ENCODE assay signal across 9 cellular contexts in the genomic region with DNA sequence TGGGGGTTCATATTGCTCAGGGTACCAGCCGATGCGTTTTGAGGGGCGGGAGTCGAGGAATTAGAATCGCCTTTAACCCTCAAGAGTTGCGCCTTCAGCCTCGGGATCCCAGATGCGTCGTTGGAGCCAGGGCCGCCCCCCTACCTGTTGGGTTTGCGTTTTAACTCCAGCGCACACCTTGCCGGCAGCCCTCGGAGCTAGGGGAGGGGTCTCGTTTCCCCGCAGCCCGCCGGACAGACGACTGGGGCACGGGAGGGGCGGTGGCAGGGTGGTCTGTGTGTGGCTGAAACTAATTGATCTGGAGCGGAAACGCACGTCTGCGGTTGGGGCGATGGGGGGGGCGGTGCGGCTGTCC. TPM values are rescaled to one million over a fixed set of nuclear protein-coding genes. Genes with fewer than 3 reads are reported as not detected.
A peak's percentile ranks its signal among the peaks of the same experiment; 100 is the strongest.
DNase-seq lines count a peak whose midpoint lies in the region; ATAC-seq, FAIRE-seq and TF ChIP-seq lines count a peak whose summit lies in the region.
"Had no signal": no experiment of that assay in that cellular context is flagged by ENCODE, and none has a peak within 500 bp of the region (broad histone marks: within the 10 kb centered on the region; RNA-seq: fewer than 3 reads in every experiment).

No MANE protein-coding gene starts in this region.

- H3K27ac ChIP-seq in vagina: no peak overlapping the region

- H3K36me3 Mint-ChIP-seq in natural killer cell: no peaks in the 10 kb centered on the region
- no peaks in the 10 kb centered on the region for H3K36me3 Mint-ChIP-seq in natural killer cell treated with Interleukin-12 subunit alpha and Interleukin-12 subunit beta and Interleukin-15 and Interleukin-18, amount 100 ng/mL, for 72 hours
- no peaks in the 10 kb centered on the region for H3K36me3 Mint-ChIP-seq in dendritic cell treated with granulocyte-macrophage colony-stimulating factor and Interleukin-4, amounts not matched to agents 40 ng/mL and 50 ng/mL, for 4 days (ENCODE audit: low read depth)
- H3K36me3 Mint-ChIP-seq in mesothelial cell of epicardium: no peaks in the 10 kb centered on the region

- no peak for ATAC-seq in natural killer cell
- no peak for ATAC-seq in natural killer cell treated with Interleukin-12 subunit alpha and Interleukin-12 subunit beta and Interleukin-15 and Interleukin-18, amount 100 ng/mL, for 72 hours
- no peak for ATAC-seq in HG03045 (IDR thresholded peaks at IDR 0.05; ENCODE audit: unreplicated experiment)

- H3K9me3 ChIP-seq in vagina: no peaks in the 10 kb centered on the region

- no peak for FAIRE-seq in GM19239 (lab: Jason Lieb, UNC)
- FAIRE-seq: D721Med had no signal

- H3K4me1 ChIP-seq in vagina: peaks cover 58% of the 10 kb centered on the region

- intact Hi-C loops in natural killer cell (cut with micrococcal nuclease): no loop called here
- intact Hi-C loops in dendritic cell treated with granulocyte-macrophage colony-stimulating factor and Interleukin-4, amounts not matched to agents 40 ng/mL and 50 ng/mL, for 4 days (cut with micrococcal nuclease): loop anchor here (10.0 kb wide), 2 partner anchors 103 to 193 kb away; no protein-coding TSS in a partner anchor
- intact Hi-C loops in vagina (cut with DNase I): no loop called here

- H3K27me3 ChIP-seq in vagina: no peaks in the 10 kb centered on the region

- H3K27ac Mint-ChIP-seq in natural killer cell (no peak overlapping the region), mesothelial cell of epicardium (peak overlapping the region; percentile 78)
- H3K27ac Mint-ChIP-seq in natural killer cell treated with Interleukin-12 subunit alpha and Interleukin-12 subunit beta and Interleukin-15 and Interleukin-18, amount 100 ng/mL, for 72 hours: no peak overlapping the region
- no peak overlapping the region for H3K27ac Mint-ChIP-seq in dendritic cell treated with granulocyte-macrophage colony-stimulating factor and Interleukin-4, amounts not matched to agents 40 ng/mL and 50 ng/mL, for 4 days

- DNase-seq in natural killer cell (no peak), mesothelial cell of epicardium (ENCODE audit: low spot score in 2 of 2, unreplicated experiment in 2 of 2) (no peak), vagina (ENCODE audit: extremely low spot score in 2 of 2) (no peak), DMS153 treated with DMSO at 0.1 percent for 48 hours (lab: John Stamatoyannopoulos, UW; ENCODE audit: unreplicated experiment) (no peak), GM19239 (ENCODE audit: insufficient read length, low spot score) (no peak)
- no peak for DNase-seq in natural killer cell treated with Interleukin-12 subunit alpha and Interleukin-12 subunit beta and Interleukin-15 and Interleukin-18, amount 100 ng/mL, for 72 hours (ENCODE audit: low spot score)

- H3K4me3 ChIP-seq in vagina: peak overlapping the region; percentile 40 to 43

- H3K36me3 ChIP-seq in vagina: no peaks in the 10 kb centered on the region

- H3K27me3 Mint-ChIP-seq in natural killer cell (ENCODE audit: low read depth in 2 of 2) (peaks cover 49 to 52% of the 10 kb centered on the region in 2 donors), mesothelial cell of epicardium (ENCODE audit: low read depth) (peaks cover 20% of the 10 kb centered on the region)
- peaks cover 44 to 57% of the 10 kb centered on the region in 2 donors for H3K27me3 Mint-ChIP-seq in natural killer cell treated with Interleukin-12 subunit alpha and Interleukin-12 subunit beta and Interleukin-15 and Interleukin-18, amount 100 ng/mL, for 72 hours
- H3K27me3 Mint-ChIP-seq in dendritic cell treated with granulocyte-macrophage colony-stimulating factor and Interleukin-4, amounts not matched to agents 40 ng/mL and 50 ng/mL, for 4 days: peaks cover 89% of the 10 kb centered on the region

- H3K4me3 Mint-ChIP-seq in natural killer cell: peak overlapping the region; percentile 55
- H3K4me3 Mint-ChIP-seq in natural killer cell treated with Interleukin-12 subunit alpha and Interleukin-12 subunit beta and Interleukin-15 and Interleukin-18, amount 100 ng/mL, for 72 hours: no peak overlapping the region
- H3K4me3 Mint-ChIP-seq in dendritic cell treated with granulocyte-macrophage colony-stimulating factor and Interleukin-4, amounts not matched to agents 40 ng/mL and 50 ng/mL, for 4 days: peak overlapping the region; percentile 42
- H3K4me3 Mint-ChIP-seq in mesothelial cell of epicardium: peak overlapping the region; percentile 73

- H3K9me3 Mint-ChIP-seq in natural killer cell (no peaks in the 10 kb centered on the region), mesothelial cell of epicardium (no peaks in the 10 kb centered on the region)
- H3K9me3 Mint-ChIP-seq in natural killer cell treated with Interleukin-12 subunit alpha and Interleukin-12 subunit beta and Interleukin-15 and Interleukin-18, amount 100 ng/mL, for 72 hours: no peaks in the 10 kb centered on the region
- no peaks in the 10 kb centered on the region for H3K9me3 Mint-ChIP-seq in dendritic cell treated with granulocyte-macrophage colony-stimulating factor and Interleukin-4, amounts not matched to agents 40 ng/mL and 50 ng/mL, for 4 days

- TF ChIP-seq POLR2A in vagina (IDR thresholded peaks at IDR 0.05): no peak

- H3K4me1 Mint-ChIP-seq in natural killer cell: peaks cover 9 to 28% of the 10 kb centered on the region in 2 donors
- H3K4me1 Mint-ChIP-seq in natural killer cell treated with Interleukin-12 subunit alpha and Interleukin-12 subunit beta and Interleukin-15 and Interleukin-18, amount 100 ng/mL, for 72 hours (ENCODE audit: low read depth in 2 of 2): peaks cover 5 to 14% of the 10 kb centered on the region in 2 donors
- H3K4me1 Mint-ChIP-seq in dendritic cell treated with granulocyte-macrophage colony-stimulating factor and Interleukin-4, amounts not matched to agents 40 ng/mL and 50 ng/mL, for 4 days (ENCODE audit: low read depth): peaks cover 39% of the 10 kb centered on the region
- H3K4me1 Mint-ChIP-seq in mesothelial cell of epicardium: peaks cover 42% of the 10 kb centered on the region

- TF ChIP-seq CTCF in natural killer cell (IDR thresholded peaks at IDR 0.05) (no peak), mesothelial cell of epicardium (IDR thresholded peaks at IDR 0.05; ENCODE audit: unreplicated experiment) (no peak), vagina (IDR thresholded peaks at IDR 0.05) (no peak)

RNA-seq across cellular contexts. Expression of gene CCND1, which starts 3.4 kb away (rescaled TPM):
- 1 to 10 TPM; 1.4 to 2.3 (median 2.3) TPM for total RNA-seq in natural killer cell
- total RNA-seq in natural killer cell treated with Interleukin-12 subunit alpha and Interleukin-12 subunit beta and Interleukin-15 and Interleukin-18, amount 100 ng/mL, for 72 hours: under 1 TPM in 1 of 2 donors, not detected in 1; 0.67 TPM
- 215 to 224 TPM (median 217 TPM) in 3 replicates for total RNA-seq in mesothelial cell of epicardium
- 112 TPM for total RNA-seq in vagina

RNA-seq across cellular contexts. Expression of gene LTO1, which starts 37.6 kb away (rescaled TPM):
- 10 to 100 TPM; 23.2 to 33.5 (median 25.3) TPM for total RNA-seq in natural killer cell
- 10 to 100 TPM; 23.4 to 37.7 TPM for total RNA-seq in natural killer cell treated with Interleukin-12 subunit alpha and Interleukin-12 subunit beta and Interleukin-15 and Interleukin-18, amount 100 ng/mL, for 72 hours
- total RNA-seq in mesothelial cell of epicardium: 30.0 to 35.8 TPM (median 31.6 TPM) in 3 replicates
- 15.7 TPM for total RNA-seq in vagina

Comparison
In these comparisons a context has a peak if more than half of its experiments do, and no peak if none do; other contexts are left out.
1. RNA of gene CCND1, which starts 3.4 kb away (total RNA-seq): 215 to 224 TPM in mesothelial cell of epicardium and 112 TPM in vagina (single experiment); 1.4 to 2.3 TPM in natural killer cell and 0.67 TPM in natural killer cell treated with Interleukin-12 subunit alpha and Interleukin-12 subunit beta and Interleukin-15 and Interleukin-18, amount 100 ng/mL, for 72 hours; every median in the first group is over 10 times any median in the second.